ENCODE assay signal across 23 cellular contexts in the genomic region with DNA sequence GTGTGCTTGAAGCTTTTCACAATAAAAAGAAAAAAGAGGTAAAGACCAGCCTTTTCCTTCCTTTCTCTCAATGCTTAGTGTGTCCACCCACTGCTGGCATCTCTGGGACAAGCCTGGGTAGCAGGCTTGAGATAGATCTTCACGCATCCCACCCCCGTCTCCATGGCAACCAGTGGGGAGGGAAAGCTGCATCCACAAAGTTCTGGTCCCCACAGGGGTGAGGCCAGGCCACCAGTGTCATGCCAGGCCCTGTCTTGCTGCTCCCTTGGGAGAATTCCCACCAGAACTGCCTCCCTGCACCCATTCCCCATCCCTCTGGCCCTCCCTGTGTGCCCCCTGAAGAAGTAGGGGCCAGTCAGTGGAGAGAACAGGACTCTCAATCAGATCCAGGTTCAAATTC.
"Had no signal": no experiment of that assay in that cellular context is flagged by ENCODE, and none has a peak within 500 bp of the region (broad histone marks: within the 10 kb centered on the region; RNA-seq: fewer than 3 reads in every experiment).

No MANE protein-coding gene starts in this region.

- H3K27me3 ChIP-seq: Peyer's patch, SJSA1 had no signal

- H3K4me3 ChIP-seq: Peyer's patch, SJSA1 had no signal

- H3K27ac Mint-ChIP-seq: activated B cell treated with CpG ODN at 0.5 μM for 24 hours; activated CD4-positive, alpha-beta T cell treated with anti-CD3 and anti-CD28 coated beads, Interleukin-2, amount 10 ng/mL, durations not matched to agents 24 days and 14 days; activated naive CD4-positive, alpha-beta T cell treated with anti-CD3 and anti-CD28 coated beads for 36 hours; activated naive CD8-positive, alpha-beta T cell; activated T-helper 17 cell treated with anti-CD3 and anti-CD28 coated beads, Interleukin-2, amount 50 U/mL, for 72 hours; T-helper 17 cell had no signal

- H3K4me3 Mint-ChIP-seq: activated B cell treated with CpG ODN at 0.5 μM for 24 hours; activated CD4-positive, alpha-beta T cell treated with anti-CD3 and anti-CD28 coated beads, Interleukin-2, amount 10 ng/mL, durations not matched to agents 24 days and 14 days; activated naive CD4-positive, alpha-beta T cell treated with anti-CD3 and anti-CD28 coated beads for 36 hours; activated naive CD8-positive, alpha-beta T cell; activated T-cell treated with anti-CD3 and anti-CD28 coated beads, Interleukin-2, amount 50 U/mL, for 4 hours; activated T-helper 17 cell treated with anti-CD3 and anti-CD28 coated beads, Interleukin-2, amount 50 U/mL, for 72 hours; T-helper 17 cell had no signal

- DNase-seq: activated B cell treated with CpG ODN at 0.5 μM for 24 hours; activated CD4-positive, alpha-beta T cell treated with anti-CD3 and anti-CD28 coated beads for 1 hour; activated CD4-positive, alpha-beta T cell treated with anti-CD3 and anti-CD28 coated beads, Interleukin-2, amount 10 ng/mL, durations not matched to agents 24 days and 14 days; activated CD4-positive, alpha-beta T cell treated with anti-CD3 and anti-CD28 coated beads, Interleukin-2, amount 50 U/mL, for 48 hours; activated gamma-delta T cell; activated naive CD4-positive, alpha-beta T cell treated with anti-CD3 and anti-CD28 coated beads for 36 hours; activated T-cell treated with anti-CD3 and anti-CD28 coated beads, Interleukin-2, amount 50 U/mL, for 4 hours; cerebellar nuclear complex; NCI-H1092; NCI-H1417; NCI-H2029; NCI-H2107; NCI-H510A treated with DMSO at 0.1 percent for 48 hours; NCI-H69; Peyer's patch; SHP77; T-helper 17 cell; T-helper 9 cell had no signal

- H3K4me2 ChIP-seq: KMS-11 had no signal

- H3K9me3 Mint-ChIP-seq: activated B cell treated with CpG ODN at 0.5 μM for 24 hours; activated CD4-positive, alpha-beta T cell treated with anti-CD3 and anti-CD28 coated beads, Interleukin-2, amount 10 ng/mL, durations not matched to agents 24 days and 14 days; activated T-cell treated with anti-CD3 and anti-CD28 coated beads, Interleukin-2, amount 50 U/mL, for 4 hours; activated T-helper 17 cell treated with anti-CD3 and anti-CD28 coated beads, Interleukin-2, amount 50 U/mL, for 72 hours had no signal

- ATAC-seq: activated T-cell treated with anti-CD3 and anti-CD28 coated beads, Interleukin-2, amount 50 U/mL, for 4 hours; activated T-helper 17 cell treated with anti-CD3 and anti-CD28 coated beads, Interleukin-2, amount 50 U/mL, for 72 hours; T-helper 17 cell had no signal

- H3K9me3 ChIP-seq: Peyer's patch had no signal

- H3K4me1 Mint-ChIP-seq: activated B cell treated with CpG ODN at 0.5 μM for 24 hours; activated T-helper 17 cell treated with anti-CD3 and anti-CD28 coated beads, Interleukin-2, amount 50 U/mL, for 72 hours had no signal

- H3K4me1 ChIP-seq: Peyer's patch, SJSA1 had no signal

- H3K36me3 ChIP-seq: Peyer's patch had no signal

- H3K9ac ChIP-seq: KMS-11 had no signal

- H3K27ac ChIP-seq: KMS-11, Peyer's patch, RWPE1, SJSA1 had no signal

- H3K27me3 Mint-ChIP-seq: activated B cell treated with CpG ODN at 0.5 μM for 24 hours; activated CD4-positive, alpha-beta T cell treated with anti-CD3 and anti-CD28 coated beads, Interleukin-2, amount 10 ng/mL, durations not matched to agents 24 days and 14 days; activated naive CD8-positive, alpha-beta T cell; activated T-helper 17 cell treated with anti-CD3 and anti-CD28 coated beads, Interleukin-2, amount 50 U/mL, for 72 hours; T-helper 17 cell had no signal

- H3K36me3 Mint-ChIP-seq: activated naive CD8-positive, alpha-beta T cell had no signal
